In genomic region chr1:186617860-186618780, GRCh38 we compare ENCODE assay signal across 9 cellular contexts.
DNase-seq lines count a peak whose midpoint lies in the region; ATAC-seq and TF ChIP-seq lines count a peak whose summit lies in the region.
"Had no signal": no experiment of that assay in that cellular context is flagged by ENCODE, and none has a peak within 500 bp of the region (broad histone marks: within the 10 kb centered on the region; RNA-seq: fewer than 3 reads in every experiment).

No MANE protein-coding gene starts in this region.

- intact Hi-C loops in ascending aorta (cut with DNase I) (no loop called here), vagina (cut with DNase I) (loop anchor here (10.0 kb wide), 1 partner anchor 367 kb away; no protein-coding TSS in a partner anchor)

- peak overlapping the region; percentile 56 for H3K4me3 ChIP-seq in CD8-positive, alpha-beta memory T cell (ENCODE audit: low read length)
- H3K4me3 ChIP-seq in ascending aorta (peak overlapping the region in 1 of 2 donors; percentile 9), vagina (peak overlapping the region; percentile 24 to 28)

- no peak for TF ChIP-seq CTCF in ascending aorta (IDR thresholded peaks at IDR 0.05)
- TF ChIP-seq CTCF in vagina (IDR thresholded peaks at IDR 0.05): no peak

- peaks cover 27% of the 10 kb centered on the region for H3K4me1 ChIP-seq in CD8-positive, alpha-beta memory T cell (ENCODE audit: insufficient read depth, low read length)
- no peaks in the 10 kb centered on the region for H3K4me1 ChIP-seq in ascending aorta
- peaks cover 6% of the 10 kb centered on the region for H3K4me1 ChIP-seq in vagina

- no peak for TF ChIP-seq POLR2A in vagina (IDR thresholded peaks at IDR 0.05)

- POLR2A ChIA-PET in CD8-positive, alpha-beta memory T cell (lab: Charles Lee): no interaction called here

- peaks cover 37 to 57% (median 47%) of the 10 kb centered on the region in 3 donors for H3K4me1 Mint-ChIP-seq in CD8-positive, alpha-beta memory T cell
- H3K4me1 Mint-ChIP-seq: neural crest cell had no signal

- H3K27me3 Mint-ChIP-seq in CD8-positive, alpha-beta memory T cell: peaks cover 0 to 2% of the 10 kb centered on the region in 2 donors

- H3K9me3 ChIP-seq in CD8-positive, alpha-beta memory T cell (ENCODE audit: low read length): no peaks in the 10 kb centered on the region
- no peaks in the 10 kb centered on the region for H3K9me3 ChIP-seq in ascending aorta
- H3K9me3 ChIP-seq in vagina: no peaks in the 10 kb centered on the region

- peak overlapping the region; percentile 65 to 81 (median 76) for H3K4me3 Mint-ChIP-seq in CD8-positive, alpha-beta memory T cell
- H3K4me3 Mint-ChIP-seq: neural crest cell had no signal

- H3K27ac Mint-ChIP-seq in CD8-positive, alpha-beta memory T cell: peak overlapping the region in 6 of 8 donors; percentile 20 to 87 (median 66)

- no peak overlapping the region for H3K27ac ChIP-seq in CD8-positive, alpha-beta memory T cell (ENCODE audit: low read depth, low read length)
- H3K27ac ChIP-seq in ascending aorta (no peak overlapping the region), vagina (no peak overlapping the region)

- H3K27me3 ChIP-seq in CD8-positive, alpha-beta memory T cell (ENCODE audit: insufficient read depth, low read length, poor library complexity, severe bottlenecking): no peaks in the 10 kb centered on the region
- H3K27me3 ChIP-seq in ascending aorta (no peaks in the 10 kb centered on the region), vagina (no peaks in the 10 kb centered on the region)

- no peaks in the 10 kb centered on the region for H3K9me3 Mint-ChIP-seq in CD8-positive, alpha-beta memory T cell

- H3K36me3 ChIP-seq in CD8-positive, alpha-beta memory T cell (ENCODE audit: insufficient read depth, low read length): no peaks in the 10 kb centered on the region
- no peaks in the 10 kb centered on the region for H3K36me3 ChIP-seq in ascending aorta
- H3K36me3 ChIP-seq in vagina: no peaks in the 10 kb centered on the region

- DNase-seq in CD8-positive, alpha-beta memory T cell: peak in 3 of 5 donors; percentile 2 to 52 (median 20)
- DNase-seq in RPMI7951 (ENCODE audit: low read depth) (peak; percentile 28), ascending aorta (ENCODE audit: low spot score in 2 of 2) (peak; percentile 14 to 68), medulla oblongata (ENCODE audit: extremely low spot score) (peak; percentile 67), vagina (ENCODE audit: extremely low spot score in 2 of 2) (no peak), DMS114 treated with DMSO at 0.1 percent for 48 hours (lab: John Stamatoyannopoulos, UW; ENCODE audit: unreplicated experiment) (no peak)

- no peaks in the 10 kb centered on the region for H3K36me3 Mint-ChIP-seq in CD8-positive, alpha-beta memory T cell

- ATAC-seq in GM19328 (IDR thresholded peaks at IDR 0.05; ENCODE audit: unreplicated experiment) (peak; percentile 99), HG03280 (IDR thresholded peaks at IDR 0.05; ENCODE audit: unreplicated experiment) (peak; percentile 100)

- CTCF ChIA-PET in CD8-positive, alpha-beta memory T cell (lab: Charles Lee): no interaction called here

Comparison
In these comparisons a context has a peak if more than half of its experiments do, and no peak if none do; other contexts are left out.
1. DNase-seq: peak in CD8-positive, alpha-beta memory T cell (3 of 5), RPMI7951 (single experiment), ascending aorta (2 of 2) and medulla oblongata (single experiment); none in vagina (0 of 2) and DMS114 treated with DMSO at 0.1 percent for 48 hours (single experiment).